8 cellular contexts compared by ENCODE assay signal in the genomic region with DNA sequence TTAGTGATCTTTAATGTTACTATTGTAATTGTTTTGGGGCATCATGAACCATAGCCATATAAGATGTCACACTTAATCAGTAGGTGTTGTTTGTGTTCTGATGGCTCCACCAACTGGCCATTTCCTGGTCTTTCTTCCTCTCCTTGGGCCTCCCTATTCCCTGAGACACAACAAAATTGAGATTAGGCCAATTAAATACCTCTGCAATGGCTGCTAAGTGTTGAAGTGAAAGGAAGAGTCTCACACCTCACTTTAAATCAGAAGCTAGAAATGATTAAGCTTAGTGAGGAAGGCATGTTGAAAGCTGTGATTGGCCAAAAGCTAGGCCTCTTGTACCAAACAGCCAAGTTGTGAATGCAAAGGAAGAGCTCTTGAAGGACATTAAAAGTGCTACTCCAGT. TPM values are rescaled to one million over a fixed set of nuclear protein-coding genes. Genes with fewer than 3 reads are reported as not detected.
DNase-seq lines count a peak whose midpoint lies in the region; ATAC-seq and TF ChIP-seq lines count a peak whose summit lies in the region.

No MANE protein-coding gene starts in this region.

- H3K4me3 ChIP-seq in NT2/D1 (ENCODE audit: insufficient read length, low read depth) (no peak overlapping the region), suprapubic skin (no peak overlapping the region)

- H3K9me3 ChIP-seq in NT2/D1 (ENCODE audit: insufficient read depth, low read length) (peaks cover 6% of the 10 kb centered on the region), suprapubic skin (no peaks in the 10 kb centered on the region)

- H3K36me3 ChIP-seq in NT2/D1 (ENCODE audit: insufficient read depth, insufficient read length, low read length) (no peaks in the 10 kb centered on the region), suprapubic skin (no peaks in the 10 kb centered on the region)

- no peak for TF ChIP-seq EP300 in suprapubic skin (IDR thresholded peaks at IDR 0.05)

- peaks cover 50% of the 10 kb centered on the region for H3K4me1 Mint-ChIP-seq in activated T-cell treated with anti-CD3 and anti-CD28 coated beads, Interleukin-2, amount 50 U/mL, for 24 hours (ENCODE audit: low read depth)
- H3K4me1 Mint-ChIP-seq in progenitor cell of endocrine pancreas (ENCODE audit: low read depth), result peaks cover 7% of the 10 kb centered on the region

- H3K4me3 Mint-ChIP-seq in activated T-cell treated with anti-CD3 and anti-CD28 coated beads, Interleukin-2, amount 50 U/mL, for 24 hours, result no peak overlapping the region
- no peak overlapping the region for H3K4me3 Mint-ChIP-seq in progenitor cell of endocrine pancreas (ENCODE audit: low read depth)

- no peak for ATAC-seq in GM21737 (IDR thresholded peaks at IDR 0.05; ENCODE audit: unreplicated experiment)
- no peak for ATAC-seq in HG03159 (IDR thresholded peaks at IDR 0.05; ENCODE audit: unreplicated experiment)

- H3K27me3 ChIP-seq in NT2/D1 (ENCODE audit: insufficient read depth, insufficient read length) (no peaks in the 10 kb centered on the region), suprapubic skin (no peaks in the 10 kb centered on the region)

- H3K9me3 Mint-ChIP-seq in activated T-cell treated with anti-CD3 and anti-CD28 coated beads, Interleukin-2, amount 50 U/mL, for 24 hours, result no peaks in the 10 kb centered on the region
- peaks cover 3% of the 10 kb centered on the region for H3K9me3 Mint-ChIP-seq in progenitor cell of endocrine pancreas (ENCODE audit: low read depth)

- DNase-seq in activated T-cell treated with anti-CD3 and anti-CD28 coated beads, Interleukin-2, amount 50 U/mL, for 24 hours, result no peak
- no peak for DNase-seq in activated T-cell treated with anti-CD3 and anti-CD28 coated beads, Interleukin-2, amount 50 U/mL, for 48 hours
- DNase-seq in NT2/D1 (ENCODE audit: low read depth, low spot score) (peak; percentile 63), erythroblast (lab: John Stamatoyannopoulos, UW) (peak; percentile 31 to 51), progenitor cell of endocrine pancreas (ENCODE audit: low spot score, unreplicated experiment) (no peak), suprapubic skin (ENCODE audit: low spot score in 2 of 2) (no peak)

- no peak overlapping the region for H3K9ac ChIP-seq in NT2/D1 (ENCODE audit: insufficient read length, low read depth)

- H3K36me3 Mint-ChIP-seq in activated T-cell treated with anti-CD3 and anti-CD28 coated beads, Interleukin-2, amount 50 U/mL, for 24 hours (ENCODE audit: low read depth), result peaks cover 32% of the 10 kb centered on the region
- H3K36me3 Mint-ChIP-seq in progenitor cell of endocrine pancreas (ENCODE audit: insufficient read depth), result peaks cover 5% of the 10 kb centered on the region

- peak; percentile 8 for TF ChIP-seq CTCF in progenitor cell of endocrine pancreas (IDR thresholded peaks at IDR 0.05; ENCODE audit: unreplicated experiment)
- TF ChIP-seq CTCF in suprapubic skin (IDR thresholded peaks at IDR 0.05), result no peak

- H3K27me3 Mint-ChIP-seq in activated T-cell treated with anti-CD3 and anti-CD28 coated beads, Interleukin-2, amount 50 U/mL, for 24 hours, result no peaks in the 10 kb centered on the region
- no peaks in the 10 kb centered on the region for H3K27me3 Mint-ChIP-seq in progenitor cell of endocrine pancreas

- H3K27ac ChIP-seq in suprapubic skin, result no peak overlapping the region

- no peaks in the 10 kb centered on the region for H3K4me1 ChIP-seq in NT2/D1 (ENCODE audit: insufficient read depth, insufficient read length)
- H3K4me1 ChIP-seq in suprapubic skin, result peaks cover 15% of the 10 kb centered on the region

- no peak for TF ChIP-seq POLR2A in erythroblast (IDR thresholded peaks at IDR 0.05; ENCODE audit: low read length)
- no peak for TF ChIP-seq POLR2A in suprapubic skin (IDR thresholded peaks at IDR 0.05)

- peak overlapping the region; percentile 80 for H3K27ac Mint-ChIP-seq in activated T-cell treated with anti-CD3 and anti-CD28 coated beads, Interleukin-2, amount 50 U/mL, for 24 hours
- peak overlapping the region; percentile 5 for H3K27ac Mint-ChIP-seq in progenitor cell of endocrine pancreas

RNA-seq across cellular contexts. Expression of a gene that starts 30.7 kb away (rescaled TPM):
- 20.8 and 21.4 TPM in 2 replicates for total RNA-seq in progenitor cell of endocrine pancreas
- total RNA-seq in suprapubic skin, result 10 to 100 TPM; 44.6 to 58.2 (median 50.5) TPM

Comparison
In these comparisons a context has a peak if more than half of its experiments do, and no peak if none do; other contexts are left out.
1. DNase-seq: peak in NT2/D1 (single experiment) and erythroblast (2 of 2); none in activated T-cell treated with anti-CD3 and anti-CD28 coated beads, Interleukin-2, amount 50 U/mL, for 24 hours (single experiment), activated T-cell treated with anti-CD3 and anti-CD28 coated beads, Interleukin-2, amount 50 U/mL, for 48 hours (0 of 2), progenitor cell of endocrine pancreas (single experiment) and suprapubic skin (0 of 2).